ENCODE assay signal across 10 cellular contexts in the genomic region with DNA sequence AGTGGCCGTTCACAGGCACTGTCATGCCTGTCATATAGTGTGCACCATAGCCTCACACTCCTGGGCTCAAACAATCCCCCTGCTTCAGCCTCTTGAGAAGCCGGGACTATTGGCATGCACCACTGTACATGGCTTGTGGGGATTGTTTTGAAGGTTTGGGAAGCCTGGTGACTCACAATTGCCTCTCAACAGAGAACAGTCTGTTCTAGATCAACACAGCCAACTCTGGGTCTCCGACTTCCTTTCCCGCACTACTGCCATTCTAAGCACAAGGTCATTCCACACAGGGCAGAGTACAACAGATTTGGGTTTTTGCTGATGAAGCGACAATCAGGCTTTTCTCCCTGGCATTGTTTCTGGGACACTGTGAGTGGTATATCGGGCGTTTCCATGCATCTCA. TPM values are rescaled to one million over a fixed set of nuclear protein-coding genes. Genes with fewer than 3 reads are reported as not detected.
DNase-seq lines count a peak whose midpoint lies in the region; ATAC-seq and TF ChIP-seq lines count a peak whose summit lies in the region.
"Had no signal": no experiment of that assay in that cellular context is flagged by ENCODE, and none has a peak within 500 bp of the region (broad histone marks: within the 10 kb centered on the region; RNA-seq: fewer than 3 reads in every experiment).

No MANE protein-coding gene starts in this region.

- intact Hi-C loops in sciatic nerve (cut with DNase I), result no loop called here

- DNase-seq in GM03348 (ENCODE audit: low spot score), result peak; percentile 46
- DNase-seq in choroid plexus epithelial cell (ENCODE audit: low read depth), result peak; percentile 96
- DNase-seq in hypothalamus (lab: John Stamatoyannopoulos, UW), result peak in 29 of 51 donors; percentile 5 to 72 (median 38)
- no peak for DNase-seq in sciatic nerve (ENCODE audit: low spot score)
- DNase-seq in retina, result no peak
- no peak for DNase-seq in COR-L47 (lab: John Stamatoyannopoulos, UW)
- DNase-seq: activated CD4-positive, alpha-beta T cell treated with anti-CD3 and anti-CD28 coated beads for 36 hours; KBM-7 had no signal

- TF ChIP-seq CTCF in choroid plexus epithelial cell (conservative IDR thresholded peaks at IDR 0.05; ENCODE audit: low read depth, low read length), result no peak

- peak; percentile 92 for ATAC-seq in sciatic nerve
- no peak for ATAC-seq in HG03442 (IDR thresholded peaks at IDR 0.05; ENCODE audit: unreplicated experiment)
- ATAC-seq in HG03175 (IDR thresholded peaks at IDR 0.05; ENCODE audit: unreplicated experiment), result no peak
- ATAC-seq: activated CD4-positive, alpha-beta T cell treated with anti-CD3 and anti-CD28 coated beads for 36 hours had no signal

- H3K4me3 ChIP-seq in choroid plexus epithelial cell (ENCODE audit: low read depth, low read length), result no peak overlapping the region

RNA-seq across cellular contexts. Expression of a gene that starts 15.5 kb away (rescaled TPM):
- total RNA-seq in sciatic nerve, result 46.4 TPM

Comparison
In these comparisons a context has a peak if more than half of its experiments do, and no peak if none do; other contexts are left out.
1. DNase-seq: peak in GM03348 (single experiment), choroid plexus epithelial cell (single experiment) and hypothalamus (29 of 51); none in sciatic nerve (single experiment), retina (single experiment) and COR-L47 (single experiment).